ENCODE assay signal across 20 cellular contexts in genomic region chr4:148649669-148650331, GRCh38.
DNase-seq lines count a peak whose midpoint lies in the region; ATAC-seq and TF ChIP-seq lines count a peak whose summit lies in the region.
"Had no signal": no experiment of that assay in that cellular context is flagged by ENCODE, and none has a peak within 500 bp of the region (broad histone marks: within the 10 kb centered on the region; RNA-seq: fewer than 3 reads in every experiment).

No MANE protein-coding gene starts in this region.

- H3K27ac ChIP-seq in RWPE2 (ENCODE audit: poor library complexity, severe bottlenecking) (no peak overlapping the region), foreskin keratinocyte (no peak overlapping the region)
- H3K27ac ChIP-seq: body of pancreas, gastrocnemius medialis, sigmoid colon, WERI-Rb-1 had no signal

- no peak overlapping the region for H3K27ac Mint-ChIP-seq in activated naive CD4-positive, alpha-beta T cell treated with anti-CD3 and anti-CD28 coated beads, Interleukin-2, amount 50 U/mL, for 72 hours
- no peak overlapping the region for H3K27ac Mint-ChIP-seq in activated naive CD4-positive, alpha-beta T cell treated with anti-CD3 and anti-CD28 coated beads for 36 hours
- H3K27ac Mint-ChIP-seq in T-helper 2 cell treated with Interferon-gamma antibody and Interleukin-4, amounts not matched to agents 5 μg/mL and 100 μg/mL, for 36 hours: no peak overlapping the region
- H3K27ac Mint-ChIP-seq: CD4-positive, alpha-beta memory T cell; stimulated activated naive CD8-positive, alpha-beta T cell treated with anti-CD3 and anti-CD28 coated beads, Interleukin-15, Interleukin-2, amounts not matched to agents 100 ng/mL and 50 ng/mL, for 24 hours had no signal

- peaks cover 3% of the 10 kb centered on the region for H3K4me1 Mint-ChIP-seq in activated naive CD4-positive, alpha-beta T cell treated with anti-CD3 and anti-CD28 coated beads for 36 hours (ENCODE audit: low read depth)
- H3K4me1 Mint-ChIP-seq in T-helper 2 cell treated with Interferon-gamma antibody and Interleukin-4, amounts not matched to agents 5 μg/mL and 100 μg/mL, for 36 hours (ENCODE audit: low read depth): no peaks in the 10 kb centered on the region
- H3K4me1 Mint-ChIP-seq: CD4-positive, alpha-beta memory T cell had no signal

- no peak for DNase-seq in activated naive CD4-positive, alpha-beta T cell treated with anti-CD3 and anti-CD28 coated beads, Interleukin-2, amount 50 U/mL, for 72 hours (ENCODE audit: low spot score in 2 of 2)
- no peak for DNase-seq in activated naive CD4-positive, alpha-beta T cell treated with anti-CD3 and anti-CD28 coated beads for 36 hours
- no peak for DNase-seq in RWPE2 (ENCODE audit: low spot score)
- DNase-seq in foreskin keratinocyte: peak; percentile 10 to 50
- DNase-seq in stimulated activated naive CD8-positive, alpha-beta T cell treated with anti-CD3 and anti-CD28 coated beads, Interleukin-15, Interleukin-2, amounts not matched to agents 100 U/mL and 50 U/mL, for 24 hours: no peak
- no peak for DNase-seq in GM13976 (ENCODE audit: low spot score)
- no peak for DNase-seq in T-helper 2 cell treated with Interferon-gamma antibody and Interleukin-4, amounts not matched to agents 5 μg/mL and 100 μg/mL, for 36 hours (ENCODE audit: low spot score)
- DNase-seq: body of pancreas; CD4-positive, alpha-beta memory T cell; cortex of kidney; DMS79; gastrocnemius medialis; GOT3; left ventricle myocardium superior; NCI-H1694; SHP77 treated with DMSO at 0.1 percent for 48 hours; sigmoid colon; WERI-Rb-1 had no signal

- no peak overlapping the region for H3K4me3 Mint-ChIP-seq in activated naive CD4-positive, alpha-beta T cell treated with anti-CD3 and anti-CD28 coated beads for 36 hours
- H3K4me3 Mint-ChIP-seq in T-helper 2 cell treated with Interferon-gamma antibody and Interleukin-4, amounts not matched to agents 5 μg/mL and 100 μg/mL, for 36 hours: no peak overlapping the region
- H3K4me3 Mint-ChIP-seq: CD4-positive, alpha-beta memory T cell; stimulated activated naive CD8-positive, alpha-beta T cell treated with anti-CD3 and anti-CD28 coated beads, Interleukin-15, Interleukin-2, amounts not matched to agents 100 ng/mL and 50 ng/mL, for 24 hours had no signal

- H3K9me3 ChIP-seq in RWPE2 (ENCODE audit: severe bottlenecking): no peaks in the 10 kb centered on the region
- H3K9me3 ChIP-seq: body of pancreas, gastrocnemius medialis, sigmoid colon had no signal

- peak; percentile 43 to 99 for ATAC-seq in activated naive CD4-positive, alpha-beta T cell treated with anti-CD3 and anti-CD28 coated beads, Interleukin-2, amount 50 U/mL, for 72 hours
- ATAC-seq in RWPE2 (ENCODE audit: low read depth) (peak; percentile 44; the same call in 1 of the 3 replicates), foreskin keratinocyte (peak; percentile 67), GM21723 (IDR thresholded peaks at IDR 0.05; ENCODE audit: unreplicated experiment) (no peak)
- peak; percentile 40 for ATAC-seq in stimulated activated naive CD8-positive, alpha-beta T cell treated with anti-CD3 and anti-CD28 coated beads, Interleukin-15, Interleukin-2, amounts not matched to agents 100 U/mL and 50 U/mL, for 24 hours
- ATAC-seq: body of pancreas, gastrocnemius medialis, left ventricle myocardium superior had no signal

- intact Hi-C loops in activated naive CD4-positive, alpha-beta T cell treated with anti-CD3 and anti-CD28 coated beads for 36 hours (cut with micrococcal nuclease): loop anchor here (2.0 kb wide), 1 partner anchor 85 kb away; no protein-coding TSS in a partner anchor

- H3K27me3 Mint-ChIP-seq in activated naive CD4-positive, alpha-beta T cell treated with anti-CD3 and anti-CD28 coated beads for 36 hours (ENCODE audit: low read depth): no peaks in the 10 kb centered on the region
- H3K27me3 Mint-ChIP-seq in T-helper 2 cell treated with Interferon-gamma antibody and Interleukin-4, amounts not matched to agents 5 μg/mL and 100 μg/mL, for 36 hours (ENCODE audit: low read depth): no peaks in the 10 kb centered on the region
- H3K27me3 Mint-ChIP-seq: CD4-positive, alpha-beta memory T cell; stimulated activated naive CD8-positive, alpha-beta T cell treated with anti-CD3 and anti-CD28 coated beads, Interleukin-15, Interleukin-2, amounts not matched to agents 100 ng/mL and 50 ng/mL, for 24 hours had no signal

- no peaks in the 10 kb centered on the region for H3K36me3 Mint-ChIP-seq in activated naive CD4-positive, alpha-beta T cell treated with anti-CD3 and anti-CD28 coated beads, Interleukin-2, amount 50 U/mL, for 72 hours
- H3K36me3 Mint-ChIP-seq in activated naive CD4-positive, alpha-beta T cell treated with anti-CD3 and anti-CD28 coated beads for 36 hours (ENCODE audit: low read depth): no peaks in the 10 kb centered on the region
- H3K36me3 Mint-ChIP-seq in T-helper 2 cell treated with Interferon-gamma antibody and Interleukin-4, amounts not matched to agents 5 μg/mL and 100 μg/mL, for 36 hours (ENCODE audit: low read depth): no peaks in the 10 kb centered on the region
- H3K36me3 Mint-ChIP-seq: CD4-positive, alpha-beta memory T cell had no signal

- TF ChIP-seq CTCF in RWPE2 (IDR thresholded peaks at IDR 0.05; ENCODE audit: poor library complexity, severe bottlenecking) (no peak), foreskin keratinocyte (conservative IDR thresholded peaks at IDR 0.05) (no peak), GM13976 (IDR thresholded peaks at IDR 0.05; ENCODE audit: borderline replicate concordance, control extremely low read depth, extremely low read depth, insufficient read depth, missing control alignments) (no peak)

- no peaks in the 10 kb centered on the region for H3K36me3 ChIP-seq in RWPE2 (ENCODE audit: low read depth)
- H3K36me3 ChIP-seq: gastrocnemius medialis, sigmoid colon, WERI-Rb-1 had no signal

- no peaks in the 10 kb centered on the region for H3K27me3 ChIP-seq in RWPE2 (ENCODE audit: insufficient read depth, poor library complexity, severe bottlenecking)
- no peaks in the 10 kb centered on the region for H3K27me3 ChIP-seq in foreskin keratinocyte
- H3K27me3 ChIP-seq: body of pancreas, gastrocnemius medialis, sigmoid colon had no signal

- CTCF ChIA-PET in activated naive CD4-positive, alpha-beta T cell treated with anti-CD3 and anti-CD28 coated beads for 36 hours (lab: Charles Lee): no interaction called here

- H3K4me1 ChIP-seq in RWPE2 (ENCODE audit: insufficient read depth, poor library complexity, severe bottlenecking) (no peaks in the 10 kb centered on the region), foreskin keratinocyte (no peaks in the 10 kb centered on the region)
- H3K4me1 ChIP-seq: body of pancreas, gastrocnemius medialis, sigmoid colon had no signal

- H3K9me3 Mint-ChIP-seq in activated naive CD4-positive, alpha-beta T cell treated with anti-CD3 and anti-CD28 coated beads, Interleukin-2, amount 50 U/mL, for 72 hours: no peaks in the 10 kb centered on the region
- H3K9me3 Mint-ChIP-seq in activated naive CD4-positive, alpha-beta T cell treated with anti-CD3 and anti-CD28 coated beads for 36 hours: no peaks in the 10 kb centered on the region
- H3K9me3 Mint-ChIP-seq in T-helper 2 cell treated with Interferon-gamma antibody and Interleukin-4, amounts not matched to agents 5 μg/mL and 100 μg/mL, for 36 hours: no peaks in the 10 kb centered on the region
- H3K9me3 Mint-ChIP-seq: CD4-positive, alpha-beta memory T cell; stimulated activated naive CD8-positive, alpha-beta T cell treated with anti-CD3 and anti-CD28 coated beads, Interleukin-15, Interleukin-2, amounts not matched to agents 100 ng/mL and 50 ng/mL, for 24 hours had no signal

- in situ Hi-C loops in GM13976 (cut with MboI; ENCODE audit: low sequenced_read_pairs, unreplicated experiment): no loop called here

- H3K4me3 ChIP-seq in RWPE2 (ENCODE audit: severe bottlenecking): no peak overlapping the region
- H3K4me3 ChIP-seq: body of pancreas, gastrocnemius medialis, sigmoid colon had no signal

Comparison
In these comparisons a context has a peak if more than half of its experiments do, and no peak if none do; other contexts are left out.
1. DNase-seq: peak in foreskin keratinocyte (2 of 2); none in activated naive CD4-positive, alpha-beta T cell treated with anti-CD3 and anti-CD28 coated beads, Interleukin-2, amount 50 U/mL, for 72 hours (0 of 2), activated naive CD4-positive, alpha-beta T cell treated with anti-CD3 and anti-CD28 coated beads for 36 hours (single experiment), RWPE2 (single experiment), stimulated activated naive CD8-positive, alpha-beta T cell treated with anti-CD3 and anti-CD28 coated beads, Interleukin-15, Interleukin-2, amounts not matched to agents 100 U/mL and 50 U/mL, for 24 hours (single experiment), GM13976 (single experiment) and T-helper 2 cell treated with Interferon-gamma antibody and Interleukin-4, amounts not matched to agents 5 μg/mL and 100 μg/mL, for 36 hours (single experiment).